Comparison of ENCODE assay signal across 27 cellular contexts in the genomic region with DNA sequence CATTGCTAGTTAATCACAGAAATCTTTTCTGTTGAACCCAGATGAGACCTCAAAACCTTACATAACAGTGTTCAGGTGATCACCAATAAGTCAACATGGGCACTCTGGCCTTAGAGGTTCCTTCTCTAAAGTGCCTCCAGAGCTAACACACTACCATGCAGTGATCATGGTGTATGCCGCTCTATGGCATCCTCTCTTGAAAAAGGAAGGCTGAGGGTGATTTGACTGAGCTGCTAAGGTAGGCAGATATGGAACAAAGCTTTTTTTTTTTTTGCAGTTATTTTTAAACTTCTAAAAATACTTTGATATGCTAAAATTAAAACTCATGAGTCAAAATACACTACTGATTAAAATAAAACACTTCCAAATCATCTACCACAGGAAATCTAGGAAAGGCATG.
"Had no signal": no experiment of that assay in that cellular context is flagged by ENCODE, and none has a peak within 500 bp of the region (broad histone marks: within the 10 kb centered on the region; RNA-seq: fewer than 3 reads in every experiment).

No MANE protein-coding gene starts in this region.

- H3K36me3 ChIP-seq: right atrium auricular region, thyroid gland had no signal

- ATAC-seq: activated CD4-positive, alpha-beta T cell treated with anti-CD3 and anti-CD28 coated beads for 36 hours; activated T-cell treated with anti-CD3 and anti-CD28 coated beads, Interleukin-2, amount 50 U/mL, for 4 hours; foreskin keratinocyte; left lobe of liver; mucosa of descending colon had no signal

- H3K9me3 Mint-ChIP-seq: activated B cell treated with CpG ODN at 0.5 μM for 24 hours; activated naive CD8-positive, alpha-beta T cell treated with anti-CD3 and anti-CD28 coated beads for 36 hours; dendritic cell treated with granulocyte-macrophage colony-stimulating factor and Interleukin-4, amounts not matched to agents 40 ng/mL and 50 ng/mL, for 4 days; neural crest cell had no signal

- H3K27ac ChIP-seq: foreskin keratinocyte, right atrium auricular region, thyroid gland had no signal

- DNase-seq: activated B cell treated with CpG ODN at 0.5 μM for 24 hours; activated CD4-positive, alpha-beta T cell treated with anti-CD3 and anti-CD28 coated beads for 36 hours; activated CD4-positive, alpha-beta T cell treated with anti-CD3 and anti-CD28 coated beads, Interleukin-2, amount 50 U/mL, for 4 hours; activated CD8-positive, alpha-beta memory T cell treated with anti-CD3 and anti-CD28 coated beads for 24 hours; activated CD8-positive, alpha-beta memory T cell treated with anti-CD3 and anti-CD28 coated beads, Interleukin-2, amount 50 U/mL, for 4 hours; activated naive CD4-positive, alpha-beta T cell treated with Interleukin-2 at 50 U/mL for 16 hours; activated naive CD8-positive, alpha-beta T cell treated with anti-CD3 and anti-CD28 coated beads for 36 hours; activated T-cell treated with anti-CD3 and anti-CD28 coated beads, Interleukin-2, amount 50 U/mL, for 4 hours; effector CD4-positive, alpha-beta T cell; erythroblast; foreskin keratinocyte; immature natural killer cell; mammary epithelial cell; mucosa of descending colon; naive B cell; stimulated activated CD4-positive, alpha-beta T cell treated with anti-CD3 and anti-CD28 coated beads, Interleukin-1b, Interleukin-23, amount 100 ng/mL, for 48 hours; substantia nigra; T1000; thyroid gland had no signal

- H3K27me3 Mint-ChIP-seq: activated B cell treated with CpG ODN at 0.5 μM for 24 hours; activated naive CD8-positive, alpha-beta T cell treated with anti-CD3 and anti-CD28 coated beads for 36 hours; dendritic cell treated with granulocyte-macrophage colony-stimulating factor and Interleukin-4, amounts not matched to agents 40 ng/mL and 50 ng/mL, for 4 days; progenitor cell of endocrine pancreas had no signal

- H3K4me3 ChIP-seq: mucosa of descending colon, right atrium auricular region, thyroid gland had no signal

- H3K27ac Mint-ChIP-seq: activated B cell treated with CpG ODN at 0.5 μM for 24 hours; activated CD4-positive, alpha-beta T cell treated with anti-CD3 and anti-CD28 coated beads for 36 hours; activated naive CD8-positive, alpha-beta T cell treated with anti-CD3 and anti-CD28 coated beads for 36 hours; dendritic cell treated with granulocyte-macrophage colony-stimulating factor and Interleukin-4, amounts not matched to agents 40 ng/mL and 50 ng/mL, for 4 days; immature natural killer cell; naive B cell; stimulated activated naive CD8-positive, alpha-beta T cell treated with anti-CD3 and anti-CD28 coated beads, Interleukin-15, Interleukin-2, amounts not matched to agents 100 ng/mL and 50 ng/mL, for 24 hours; T-helper 1 cell treated with Interleukin-12 subunit alpha and Interleukin-12 subunit beta and Interleukin-4 antibody, amounts not matched to agents 30 μg/mL and 1 μg/mL, for 36 hours had no signal

- H3K27me3 ChIP-seq: foreskin keratinocyte, right atrium auricular region, thyroid gland had no signal

- H3K4me1 Mint-ChIP-seq: activated B cell treated with CpG ODN at 0.5 μM for 24 hours, naive B cell had no signal

- H3K4me3 Mint-ChIP-seq: activated B cell treated with CpG ODN at 0.5 μM for 24 hours; activated CD4-positive, alpha-beta T cell treated with anti-CD3 and anti-CD28 coated beads for 36 hours; activated naive CD8-positive, alpha-beta T cell treated with anti-CD3 and anti-CD28 coated beads for 36 hours; activated T-cell treated with anti-CD3 and anti-CD28 coated beads, Interleukin-2, amount 50 U/mL, for 4 hours; dendritic cell treated with granulocyte-macrophage colony-stimulating factor and Interleukin-4, amounts not matched to agents 40 ng/mL and 50 ng/mL, for 4 days; immature natural killer cell; naive B cell; neural crest cell; stimulated activated naive CD8-positive, alpha-beta T cell treated with anti-CD3 and anti-CD28 coated beads, Interleukin-15, Interleukin-2, amounts not matched to agents 100 ng/mL and 50 ng/mL, for 24 hours; T-helper 1 cell treated with Interleukin-12 subunit alpha and Interleukin-12 subunit beta and Interleukin-4 antibody, amounts not matched to agents 30 μg/mL and 1 μg/mL, for 36 hours had no signal

- H3K36me3 Mint-ChIP-seq: activated naive CD8-positive, alpha-beta T cell treated with anti-CD3 and anti-CD28 coated beads for 36 hours; immature natural killer cell; naive B cell had no signal

- FAIRE-seq: bronchial epithelial cell had no signal

- H3K9me3 ChIP-seq: mucosa of descending colon, right atrium auricular region, thyroid gland had no signal
